9 cellular contexts compared by ENCODE assay signal in the genomic region with DNA sequence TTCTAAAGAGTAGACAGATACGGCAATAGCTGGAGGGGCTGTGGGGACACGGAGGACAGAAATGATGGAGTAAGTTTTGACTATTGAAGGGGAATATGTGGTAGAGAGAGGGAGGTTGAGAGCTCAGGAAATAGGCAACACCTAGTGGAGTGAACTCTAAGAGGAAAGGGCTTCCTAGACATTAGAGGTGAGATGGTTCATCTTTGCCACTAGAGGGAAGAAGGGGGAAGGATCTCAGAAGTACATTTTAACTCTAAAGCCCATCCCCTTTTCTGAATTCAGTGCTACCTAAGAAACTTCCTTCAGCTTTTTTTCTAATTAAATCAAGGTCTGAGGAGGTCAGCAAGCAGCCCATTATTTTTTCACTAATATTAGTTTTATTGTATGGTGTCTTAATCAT.
DNase-seq lines count a peak whose midpoint lies in the region; TF ChIP-seq lines count a peak whose summit lies in the region.
"Had no signal": no experiment of that assay in that cellular context is flagged by ENCODE, and none has a peak within 500 bp of the region (broad histone marks: within the 10 kb centered on the region; RNA-seq: fewer than 3 reads in every experiment).

No MANE protein-coding gene starts in this region.

- TF ChIP-seq CTCF in BE2C (IDR thresholded peaks at IDR 0.05; ENCODE audit: low read depth, low read length) (peak; percentile 68), LNCaP clone FGC (IDR thresholded peaks at IDR 0.05; ENCODE audit: control insufficient read depth, extremely low read depth, insufficient read depth) (peak; percentile 49), brain (conservative IDR thresholded peaks at IDR 0.05) (peak; percentile 44 to 66)

- H4K20me1 ChIP-seq in GM23248 (ENCODE audit: insufficient read depth): no peaks in the 10 kb centered on the region

- in situ Hi-C loops in GM23248 (cut with MboI): no loop called here

- no peak overlapping the region for H3K4me3 Mint-ChIP-seq in brain
- H3K4me3 Mint-ChIP-seq: dendritic cell treated with granulocyte-macrophage colony-stimulating factor and Interleukin-4, amounts not matched to agents 40 ng/mL and 50 ng/mL, for 4 days had no signal

- H3K27ac Mint-ChIP-seq in brain: peak overlapping the region in 1 of 5 experiments; percentile 21
- H3K27ac Mint-ChIP-seq: dendritic cell treated with granulocyte-macrophage colony-stimulating factor and Interleukin-4, amounts not matched to agents 40 ng/mL and 50 ng/mL, for 4 days had no signal

- no peak overlapping the region for H3K4me2 ChIP-seq in GM23248 (ENCODE audit: unreplicated experiment)

- peaks cover 24% of the 10 kb centered on the region for H3K4me1 Mint-ChIP-seq in brain

- no peaks in the 10 kb centered on the region for H3K9me2 ChIP-seq in GM23248 (ENCODE audit: insufficient read depth)

- H3K27me3 ChIP-seq in BE2C (no peaks in the 10 kb centered on the region), GM23248 (replicated peaks; ENCODE audit: insufficient read depth) (no peaks in the 10 kb centered on the region)

- 32 to 43% methylated on average over 2 of the region's 2 CpGs for WGBS in GM23248 (ENCODE audit: low coverage in 1 of 2, low lambda C conversion rate in 2 of 2, missing lambda C conversion rate in 2 of 2), 2 experiments

- no peaks in the 10 kb centered on the region for H3K36me3 Mint-ChIP-seq in brain

- no peak overlapping the region for H3K4me3 ChIP-seq in BE2C (ENCODE audit: low read depth, low read length)
- H3K4me3 ChIP-seq in LNCaP clone FGC (ENCODE audit: low read depth, low read length): no peak overlapping the region
- H3K4me3 ChIP-seq in GM23248: no peak overlapping the region

- no peaks in the 10 kb centered on the region for H3F3A ChIP-seq in GM23248 (ENCODE audit: insufficient read depth)

- no peak overlapping the region for H2AFZ ChIP-seq in GM23248

- intact Hi-C loops in posterior vena cava (cut with DNase I): no loop called here

- H3K27ac ChIP-seq in GM23248 (no peak overlapping the region), substantia nigra (ENCODE audit: low read depth, low read length, poor library complexity, severe bottlenecking) (no peak overlapping the region)

- H3K36me3 ChIP-seq in BE2C (no peaks in the 10 kb centered on the region), GM23248 (ENCODE audit: low read depth) (no peaks in the 10 kb centered on the region)

- H3K4me1 ChIP-seq in BE2C (no peaks in the 10 kb centered on the region), GM23248 (ENCODE audit: insufficient read depth) (no peaks in the 10 kb centered on the region)

- H3K9me3 Mint-ChIP-seq in brain: peaks cover 3 to 4% (median 4%) of the 10 kb centered on the region in 5 experiments

- H3K9ac ChIP-seq in GM23248: no peak overlapping the region

- H3K27me3 Mint-ChIP-seq in brain: no peaks in the 10 kb centered on the region
- H3K27me3 Mint-ChIP-seq: dendritic cell treated with granulocyte-macrophage colony-stimulating factor and Interleukin-4, amounts not matched to agents 40 ng/mL and 50 ng/mL, for 4 days had no signal

- no peaks in the 10 kb centered on the region for H3K9me3 ChIP-seq in BE2C
- H3K9me3 ChIP-seq in GM23248 (ENCODE audit: low read depth): no peaks in the 10 kb centered on the region

- no peaks in the 10 kb centered on the region for H3K79me2 ChIP-seq in GM23248 (ENCODE audit: insufficient read depth)

- DNase-seq in BE2C (no peak), GM19238 (ENCODE audit: insufficient read length, low spot score) (peak; percentile 2), LNCaP clone FGC (ENCODE audit: low read depth) (peak; percentile 22), GM23248 (no peak), 8988T (no peak), posterior vena cava (ENCODE audit: low spot score) (no peak), substantia nigra (lab: John Stamatoyannopoulos, UW) (no peak)

Comparison
In these comparisons a context has a peak if more than half of its experiments do, and no peak if none do; other contexts are left out.
1. DNase-seq: peak in GM19238 (single experiment) and LNCaP clone FGC (single experiment); none in BE2C (single experiment), GM23248 (single experiment), 8988T (single experiment), posterior vena cava (single experiment) and substantia nigra (0 of 49).
2. Peak in every context shown above with its lines, with median percentiles within 50 percentile points of each other: CTCF ChIP-seq.